ENCODE assay signal across 19 cellular contexts in genomic region chr14:92426237-92426636, GRCh38.
A peak's percentile ranks its signal among the peaks of the same experiment; 100 is the strongest.
DNase-seq lines count a peak whose midpoint lies in the region; ATAC-seq and TF ChIP-seq lines count a peak whose summit lies in the region.
"Had no signal": no experiment of that assay in that cellular context is flagged by ENCODE, and none has a peak within 500 bp of the region (broad histone marks: within the 10 kb centered on the region; RNA-seq: fewer than 3 reads in every experiment).

No MANE protein-coding gene starts in this region.

- no peaks in the 10 kb centered on the region for H3K27me3 ChIP-seq in CD8-positive, alpha-beta memory T cell (ENCODE audit: insufficient read depth, low read length, poor library complexity, severe bottlenecking)
- H3K27me3 ChIP-seq: BLaER1 treated with 17β-estradiol and CSF1 and Interleukin-3, amounts not matched to agents 10 nM and 100 nM; thyroid gland had no signal

- H3K9me3 ChIP-seq in CD8-positive, alpha-beta memory T cell (ENCODE audit: low read length): no peaks in the 10 kb centered on the region
- H3K9me3 ChIP-seq: thyroid gland had no signal

- H3K36me3 ChIP-seq in CD8-positive, alpha-beta memory T cell (ENCODE audit: insufficient read depth, low read length): no peaks in the 10 kb centered on the region
- H3K36me3 ChIP-seq: BLaER1 treated with 17β-estradiol and CSF1 and Interleukin-3, amounts not matched to agents 10 nM and 100 nM; thyroid gland had no signal

- no peaks in the 10 kb centered on the region for H3K4me1 ChIP-seq in CD8-positive, alpha-beta memory T cell (ENCODE audit: insufficient read depth, low read length)
- H3K4me1 ChIP-seq: BLaER1 treated with 17β-estradiol and CSF1 and Interleukin-3, amounts not matched to agents 10 nM and 100 nM; thyroid gland had no signal

- H3K27me3 Mint-ChIP-seq in CD8-positive, alpha-beta memory T cell: peaks cover 0 to 2% of the 10 kb centered on the region in 2 donors
- no peaks in the 10 kb centered on the region for H3K27me3 Mint-ChIP-seq in osteocyte (ENCODE audit: unreplicated experiment)

- no peak for ATAC-seq in HG03196 (IDR thresholded peaks at IDR 0.05; ENCODE audit: unreplicated experiment)
- ATAC-seq in GM19463 (IDR thresholded peaks at IDR 0.05; ENCODE audit: unreplicated experiment): no peak
- ATAC-seq in left lobe of liver: no peak
- ATAC-seq: Right ventricle myocardium inferior had no signal

- H3K36me3 Mint-ChIP-seq in CD8-positive, alpha-beta memory T cell: no peaks in the 10 kb centered on the region
- H3K36me3 Mint-ChIP-seq in osteocyte (ENCODE audit: unreplicated experiment): no peaks in the 10 kb centered on the region
- H3K36me3 Mint-ChIP-seq: immature natural killer cell had no signal

- no peak for TF ChIP-seq CTCF in cardiac fibroblast (IDR thresholded peaks at IDR 0.05; ENCODE audit: low read depth, low read length)
- TF ChIP-seq CTCF in osteocyte (IDR thresholded peaks at IDR 0.05): no peak

- CTCF ChIA-PET in CD8-positive, alpha-beta memory T cell (lab: Charles Lee): no interaction called here

- peak overlapping the region in 5 of 8 donors; percentile 52 to 83 (median 80) for H3K27ac Mint-ChIP-seq in CD8-positive, alpha-beta memory T cell
- H3K27ac Mint-ChIP-seq in osteocyte (ENCODE audit: unreplicated experiment): peak overlapping the region; percentile 61
- H3K27ac Mint-ChIP-seq: immature natural killer cell had no signal

- H3K9me3 Mint-ChIP-seq in CD8-positive, alpha-beta memory T cell: no peaks in the 10 kb centered on the region
- H3K9me3 Mint-ChIP-seq in osteocyte (ENCODE audit: unreplicated experiment): peaks cover 13% of the 10 kb centered on the region
- H3K9me3 Mint-ChIP-seq: immature natural killer cell had no signal

- H3K4me1 Mint-ChIP-seq in CD8-positive, alpha-beta memory T cell: peaks cover 9 to 12% (median 12%) of the 10 kb centered on the region in 3 donors
- peaks cover 16% of the 10 kb centered on the region for H3K4me1 Mint-ChIP-seq in osteocyte (ENCODE audit: unreplicated experiment)

- POLR2A ChIA-PET in CD8-positive, alpha-beta memory T cell (lab: Charles Lee): no interaction called here

- no peak for DNase-seq in CD8-positive, alpha-beta memory T cell
- DNase-seq in NCI-H226: peak; percentile 28
- peak; percentile 48 to 55 for DNase-seq in cardiac fibroblast (ENCODE audit: low read depth in 2 of 2)
- DNase-seq in osteocyte (ENCODE audit: extremely low spot score, unreplicated experiment): no peak
- DNase-seq in left lobe of liver (ENCODE audit: low spot score): no peak
- no peak for DNase-seq in putamen (ENCODE audit: low spot score)
- DNase-seq: activated CD4-positive, alpha-beta T cell treated with anti-CD3 and anti-CD28 coated beads for 4 hours; amygdala; DND-41; effector CD4-positive, alpha-beta T cell; immature natural killer cell; NCI-H2029; NCI-H526 treated with DMSO at 0.1 percent for 48 hours; T1000; thyroid gland had no signal

- no peak overlapping the region for H3K4me3 ChIP-seq in CD8-positive, alpha-beta memory T cell (ENCODE audit: low read length)
- no peak overlapping the region for H3K4me3 ChIP-seq in cardiac fibroblast (replicated peaks in 1 of 2; ENCODE audit: low read depth in 2 of 2, low read length in 2 of 2)
- H3K4me3 ChIP-seq: BLaER1 treated with 17β-estradiol and CSF1 and Interleukin-3, amounts not matched to agents 10 nM and 100 nM; thyroid gland had no signal

- peak overlapping the region in 1 of 7 donors; percentile 16 for H3K4me3 Mint-ChIP-seq in CD8-positive, alpha-beta memory T cell
- no peak overlapping the region for H3K4me3 Mint-ChIP-seq in osteocyte (ENCODE audit: unreplicated experiment)
- H3K4me3 Mint-ChIP-seq: immature natural killer cell had no signal

- H3K27ac ChIP-seq in CD8-positive, alpha-beta memory T cell (ENCODE audit: low read depth, low read length): no peak overlapping the region
- H3K27ac ChIP-seq: BLaER1 treated with 17β-estradiol and CSF1 and Interleukin-3, amounts not matched to agents 10 nM and 100 nM; thyroid gland had no signal

Comparison
In these comparisons a context has a peak if more than half of its experiments do, and no peak if none do; other contexts are left out.
1. DNase-seq: peak in NCI-H226 (single experiment) and cardiac fibroblast (2 of 2); none in CD8-positive, alpha-beta memory T cell (0 of 5), osteocyte (single experiment), left lobe of liver (single experiment) and putamen (single experiment).